1 cellular context compared by ENCODE assay signal in genomic region chr17:75238020-75238580, GRCh38.
TF ChIP-seq lines count a peak whose summit lies in the region.

No MANE protein-coding gene starts in this region.

TF ChIP-seq in HEK293, 187 proteins besides CTCF, POLR2A, EP300 and RAD21:
- TF ChIP-seq ZNF335 (tag by site-specific recombination; conservative IDR thresholded peaks at IDR 0.05): no peak
- TF ChIP-seq ZBTB48 (tag by site-specific recombination; IDR thresholded peaks at IDR 0.05): 0 out of 2 replicates have a peak, but pooled peaks have one; percentile 13
